Comparison of ENCODE assay signal across 30 cellular contexts in the genomic region with DNA sequence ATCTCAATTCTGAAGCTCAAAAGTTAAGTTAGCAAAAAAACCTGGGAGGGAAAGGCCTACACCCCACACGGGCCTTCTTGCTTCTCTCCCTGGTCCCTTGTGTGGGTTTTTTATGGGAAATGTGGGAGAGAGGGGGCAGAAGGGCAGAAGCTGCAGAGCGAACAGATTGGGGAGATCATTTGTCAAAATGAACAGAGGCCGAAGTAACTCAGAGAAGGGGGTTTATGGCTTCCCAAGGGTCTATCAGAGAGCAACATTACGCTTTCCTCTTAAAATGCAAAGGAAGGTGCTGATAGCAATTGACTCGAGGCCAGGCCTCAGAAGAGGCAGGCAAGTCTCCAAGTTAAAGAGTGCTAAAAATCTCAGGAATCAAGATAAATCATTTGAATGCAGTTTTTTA.
"Had no signal": no experiment of that assay in that cellular context is flagged by ENCODE, and none has a peak within 500 bp of the region (broad histone marks: within the 10 kb centered on the region; RNA-seq: fewer than 3 reads in every experiment).

No MANE protein-coding gene starts in this region.

- H3K4me1 ChIP-seq: parathyroid adenoma, psoas muscle, spleen, suprapubic skin, testis, tibial artery, transverse colon, upper lobe of right lung, vagina had no signal

- H3K9me3 Mint-ChIP-seq: natural killer cell; stimulated activated memory B cell treated with anti-CD40 and anti-IgM and Interleukin-4, amounts not matched to agents 10 μg/mL and 1 μg/mL and 100 μg/mL, for 72 hours; stimulated activated naive CD8-positive, alpha-beta T cell treated with anti-CD3 and anti-CD28 coated beads, Interleukin-15, amount 100 ng/mL, for 72 hours had no signal

- H3K9ac ChIP-seq: parathyroid adenoma had no signal

- H3K27me3 Mint-ChIP-seq: progenitor cell of endocrine pancreas; stimulated activated memory B cell treated with anti-CD40 and anti-IgM and Interleukin-4, amounts not matched to agents 10 μg/mL and 1 μg/mL and 100 μg/mL, for 72 hours; stimulated activated naive CD8-positive, alpha-beta T cell treated with anti-CD3 and anti-CD28 coated beads, Interleukin-15, amount 100 ng/mL, for 72 hours; type B pancreatic cell had no signal

- H3K4me1 Mint-ChIP-seq: naive thymus-derived CD4-positive, alpha-beta T cell; natural killer cell; stimulated activated naive CD8-positive, alpha-beta T cell treated with anti-CD3 and anti-CD28 coated beads, Interleukin-15, amount 100 ng/mL, for 72 hours had no signal

- H3K9me3 ChIP-seq: ovary, psoas muscle, spleen, suprapubic skin, testis, tibial artery, transverse colon, upper lobe of right lung, vagina had no signal

- H3K27ac Mint-ChIP-seq: naive thymus-derived CD4-positive, alpha-beta T cell; natural killer cell; progenitor cell of endocrine pancreas; stimulated activated memory B cell treated with anti-CD40 and anti-IgM and Interleukin-4, amounts not matched to agents 10 μg/mL and 1 μg/mL and 100 μg/mL, for 72 hours; stimulated activated naive CD8-positive, alpha-beta T cell treated with anti-CD3 and anti-CD28 coated beads, Interleukin-15, amount 100 ng/mL, for 72 hours; type B pancreatic cell had no signal

- H3K27me3 ChIP-seq: ovary, spleen, suprapubic skin, testis, tibial artery, transverse colon, upper lobe of right lung, vagina had no signal

- H3K4me2 ChIP-seq: smooth muscle cell had no signal

- H3K36me3 ChIP-seq: ovary, spleen, suprapubic skin, tibial artery, transverse colon, upper lobe of right lung, vagina had no signal

- H3K27ac ChIP-seq: ovary, parathyroid adenoma, psoas muscle, skin epidermis, spleen, suprapubic skin, testis, tibial artery, transverse colon, upper lobe of right lung, vagina had no signal

- H3K79me2 ChIP-seq: parathyroid adenoma had no signal

- DNase-seq: naive thymus-derived CD4-positive, alpha-beta T cell; natural killer cell; occipital lobe; ovary; posterior cingulate gyrus; psoas muscle; right cardiac atrium; spleen; stimulated activated CD4-positive, alpha-beta T cell treated with anti-CD3 and anti-CD28 coated beads, Interleukin-12 subunit alpha, Interleukin-12 subunit beta, amount 100 ng/mL, for 4 hours; stimulated activated CD4-positive, alpha-beta T cell treated with anti-CD3 and anti-CD28 coated beads, Interleukin-1b, Interleukin-23, amount 100 ng/mL, for 48 hours; stimulated activated CD4-positive, alpha-beta T cell treated with anti-CD3 and anti-CD28 coated beads, Interleukin-4, amount 100 ng/mL, for 1 hour; stimulated activated CD4-positive, alpha-beta T cell treated with anti-CD3 and anti-CD28 coated beads, Interleukin-4, amount 100 ng/mL, for 4 hours; stimulated activated CD8-positive, alpha-beta memory T cell treated with anti-CD3 and anti-CD28 coated beads, Interleukin-4, amount 100 ng/mL, for 48 hours; stimulated activated naive CD4-positive, alpha-beta T cell; stimulated activated naive CD8-positive, alpha-beta T cell treated with anti-CD3 and anti-CD28 coated beads, Interleukin-15, amount 100 ng/mL, for 72 hours; stimulated activated naive CD8-positive, alpha-beta T cell treated with anti-CD3 and anti-CD28 coated beads, Interleukin-15, Interleukin-2, amounts not matched to agents 100 U/mL and 50 U/mL, for 24 hours; substantia nigra; testis; tibial artery; transverse colon; upper lobe of right lung had no signal

- H2AFZ ChIP-seq: parathyroid adenoma had no signal

- H3K36me3 Mint-ChIP-seq: natural killer cell had no signal

- H3K4me3 ChIP-seq: ovary, psoas muscle, skin epidermis, smooth muscle cell, spleen, suprapubic skin, testis, tibial artery, transverse colon, upper lobe of right lung, vagina had no signal

- H3K4me3 Mint-ChIP-seq: naive thymus-derived CD4-positive, alpha-beta T cell; natural killer cell; stimulated activated memory B cell treated with anti-CD40 and anti-IgM and Interleukin-4, amounts not matched to agents 10 μg/mL and 1 μg/mL and 100 μg/mL, for 72 hours; stimulated activated naive CD8-positive, alpha-beta T cell treated with anti-CD3 and anti-CD28 coated beads, Interleukin-15, amount 100 ng/mL, for 72 hours; type B pancreatic cell had no signal

- ATAC-seq: naive thymus-derived CD4-positive, alpha-beta T cell; natural killer cell; psoas muscle; right cardiac atrium; sciatic nerve; stimulated activated memory B cell treated with anti-CD40 and anti-IgM and Interleukin-4, amounts not matched to agents 10 μg/mL and 1 μg/mL and 100 μg/mL, for 72 hours; stimulated activated naive CD8-positive, alpha-beta T cell treated with anti-CD3 and anti-CD28 coated beads, Interleukin-15, amount 100 ng/mL, for 72 hours; stimulated activated naive CD8-positive, alpha-beta T cell treated with anti-CD3 and anti-CD28 coated beads, Interleukin-15, Interleukin-2, amounts not matched to agents 100 U/mL and 50 U/mL, for 24 hours; upper lobe of right lung had no signal
